ENCODE assay signal across 1 cellular context in genomic region chr10:102795453-102796406, GRCh38.
A peak's percentile ranks its signal among the peaks of the same experiment; 100 is the strongest.
TF ChIP-seq lines count a peak whose summit lies in the region.

No MANE protein-coding gene starts in this region.

TF ChIP-seq in GM12878, 131 proteins besides CTCF, POLR2A, EP300 and RAD21:
- TF ChIP-seq ZBTB4 (CRISPR knock-in tag; IDR thresholded peaks at IDR 0.05) = no peak
- peak; percentile 18 for TF ChIP-seq SP1 (IDR thresholded peaks at IDR 0.05; ENCODE audit: low read depth, low read length)
- no peak for TF ChIP-seq TAF1 (IDR thresholded peaks at IDR 0.05; ENCODE audit: borderline replicate concordance, low read depth, low read length)
- TF ChIP-seq NFYA (IDR thresholded peaks at IDR 0.05; ENCODE audit: borderline replicate concordance, low read depth, low read length) = no peak
- no peak for TF ChIP-seq TCF12 (IDR thresholded peaks at IDR 0.05; ENCODE audit: low read depth, low read length)
- no peak for TF ChIP-seq POU2F2 (IDR thresholded peaks at IDR 0.05; ENCODE audit: borderline replicate concordance, low read depth, low read length)
- TF ChIP-seq CREM (IDR thresholded peaks at IDR 0.05; ENCODE audit: low read depth) = 0 out of 2 replicates have a peak, but pooled peaks have one; percentile 5
- TF ChIP-seq ETV6 (conservative IDR thresholded peaks at IDR 0.05 in 1 of 2, IDR thresholded peaks at IDR 0.05 in 1 of 2; ENCODE audit: borderline replicate concordance in 1 of 2, low read depth in 1 of 2) = 0 out of 4 replicates have a peak, but pooled peaks of 1 of the 2 experiments have one; percentile 14
- 0 out of 2 replicates have a peak, but pooled peaks have one; percentile 18 for TF ChIP-seq PML (IDR thresholded peaks at IDR 0.05; ENCODE audit: low read length)
- no peak for TF ChIP-seq CHD1 (IDR thresholded peaks at IDR 0.05; ENCODE audit: low read depth, low read length)
- TF ChIP-seq ZBED1 (IDR thresholded peaks at IDR 0.05; ENCODE audit: borderline replicate concordance) = no peak
- TF ChIP-seq GATAD2B (conservative IDR thresholded peaks at IDR 0.05; ENCODE audit: low read depth) = no peak
- TF ChIP-seq RAD51 (IDR thresholded peaks at IDR 0.05) = no peak
- peak; percentile 38; the same call in 1 of the 2 replicates for TF ChIP-seq NFIC (IDR thresholded peaks at IDR 0.05; ENCODE audit: low read depth, low read length)
